ENCODE assay signal across 1 cellular context in genomic region chr21:34074283-34075098, GRCh38.
TF ChIP-seq lines count a peak whose summit lies in the region.

No MANE protein-coding gene starts in this region.

TF ChIP-seq in SK-N-SH, 30 proteins besides CTCF, POLR2A, EP300 and RAD21 (continued from another document):
- TF ChIP-seq, protein P1, sequence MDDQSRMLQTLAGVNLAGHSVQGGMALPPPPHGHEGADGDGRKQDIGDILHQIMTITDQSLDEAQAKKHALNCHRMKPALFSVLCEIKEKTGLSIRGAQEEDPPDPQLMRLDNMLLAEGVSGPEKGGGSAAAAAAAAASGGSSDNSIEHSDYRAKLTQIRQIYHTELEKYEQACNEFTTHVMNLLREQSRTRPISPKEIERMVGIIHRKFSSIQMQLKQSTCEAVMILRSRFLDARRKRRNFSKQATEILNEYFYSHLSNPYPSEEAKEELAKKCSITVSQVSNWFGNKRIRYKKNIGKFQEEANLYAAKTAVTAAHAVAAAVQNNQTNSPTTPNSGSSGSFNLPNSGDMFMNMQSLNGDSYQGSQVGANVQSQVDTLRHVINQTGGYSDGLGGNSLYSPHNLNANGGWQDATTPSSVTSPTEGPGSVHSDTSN (IDR thresholded peaks at IDR 0.05) = no peak
- TF ChIP-seq SIN3A (IDR thresholded peaks at IDR 0.05; ENCODE audit: borderline replicate concordance, low read depth, low read length) = no peak
- no peak for TF ChIP-seq FOSL2 (IDR thresholded peaks at IDR 0.05; ENCODE audit: borderline replicate concordance, low read depth)
- TF ChIP-seq, protein P2, sequence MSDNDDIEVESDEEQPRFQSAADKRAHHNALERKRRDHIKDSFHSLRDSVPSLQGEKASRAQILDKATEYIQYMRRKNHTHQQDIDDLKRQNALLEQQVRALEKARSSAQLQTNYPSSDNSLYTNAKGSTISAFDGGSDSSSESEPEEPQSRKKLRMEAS (IDR thresholded peaks at IDR 0.05; ENCODE audit: low read depth) = no peak
- no peak for TF ChIP-seq RFX5 (IDR thresholded peaks at IDR 0.05; ENCODE audit: low read length)
- TF ChIP-seq IRF3 (IDR thresholded peaks at IDR 0.05; ENCODE audit: low read depth, low read length) = no peak
- TF ChIP-seq GATA2 (CRISPR knock-in tag; IDR thresholded peaks at IDR 0.05) = no peak
- TF ChIP-seq SMC3 (IDR thresholded peaks at IDR 0.05; ENCODE audit: low read depth, low read length) = no peak
- TF ChIP-seq RCOR1 (IDR thresholded peaks at IDR 0.05; ENCODE audit: low read length) = no peak
TF ChIP-seq in SK-N-SH: peak in this region for 0.
